Comparison of ENCODE assay signal across 8 cellular contexts in the genomic region with DNA sequence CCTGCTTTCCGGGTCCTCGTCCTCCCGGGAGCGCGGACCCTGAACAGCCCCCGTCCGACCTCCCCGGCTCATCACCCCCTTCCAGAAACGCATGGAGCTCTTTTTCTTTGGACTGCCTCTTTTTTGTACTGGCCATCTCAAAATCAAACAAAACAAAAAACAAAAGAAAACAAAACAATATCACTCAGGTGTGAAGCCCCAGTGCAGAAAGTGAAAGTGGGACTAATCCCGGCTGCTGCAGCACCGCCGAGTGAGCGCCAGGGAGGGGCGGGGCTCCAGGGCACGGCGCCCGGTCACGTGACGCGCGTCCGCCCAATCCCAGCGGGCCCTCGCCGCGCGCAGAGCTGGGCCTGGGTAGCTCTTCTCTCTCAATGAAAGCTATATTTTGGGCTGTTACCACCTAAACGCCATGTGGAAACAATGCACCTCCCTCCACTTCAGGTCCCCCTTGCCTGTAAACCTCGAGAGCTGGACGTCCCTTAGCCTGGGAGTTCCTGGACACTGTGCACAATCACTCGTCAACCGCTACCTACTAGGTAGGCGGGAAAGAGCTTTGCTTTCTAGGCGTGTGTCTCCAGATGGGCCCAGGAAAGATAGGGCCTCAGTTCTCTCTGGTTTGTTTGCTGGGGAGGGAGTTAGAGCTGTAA.
DNase-seq lines count a peak whose midpoint lies in the region; ATAC-seq, FAIRE-seq and TF ChIP-seq lines count a peak whose summit lies in the region.

No MANE protein-coding gene starts in this region.

- TF ChIP-seq EP300 in SK-N-SH (IDR thresholded peaks at IDR 0.05; ENCODE audit: borderline replicate concordance in 1 of 2, low read depth in 1 of 2, low read length in 1 of 2) (no peak), tibial nerve (IDR thresholded peaks at IDR 0.05) (peak in 1 of 2 donors; percentile 56)

- H3K9me2 ChIP-seq in Loucy (replicated peaks; ENCODE audit: low read depth, low read length), result no peaks in the 10 kb centered on the region
- H3K9me2 ChIP-seq in SK-N-SH, result no peaks in the 10 kb centered on the region

- no peaks in the 10 kb centered on the region for H3F3A ChIP-seq in Loucy (ENCODE audit: low read depth)
- peaks cover 17% of the 10 kb centered on the region for H3F3A ChIP-seq in SK-N-SH (replicated peaks; ENCODE audit: insufficient read depth)

- H3K27me3 ChIP-seq in Loucy (ENCODE audit: insufficient read depth, low read length, poor library complexity, severe bottlenecking), result peaks cover 22% of the 10 kb centered on the region
- H3K27me3 ChIP-seq in SK-N-SH (ENCODE audit: insufficient read depth), result no peaks in the 10 kb centered on the region
- H3K27me3 ChIP-seq in trophoblast cell (ENCODE audit: insufficient read depth, low read length), result peaks cover 40% of the 10 kb centered on the region
- H3K27me3 ChIP-seq in tibial nerve, result peaks cover 0 to 35% of the 10 kb centered on the region in 2 donors

- TF ChIP-seq CTCF in Loucy (conservative IDR thresholded peaks at IDR 0.05; ENCODE audit: low read length) (no peak), SK-N-SH (IDR thresholded peaks at IDR 0.05) (no peak), tibial nerve (IDR thresholded peaks at IDR 0.05) (peak in 1 of 5 experiments; percentile 24)

- no peak overlapping the region for H4K8ac ChIP-seq in trophoblast cell (ENCODE audit: low read depth, low read length)

- H3K4me3 ChIP-seq in Loucy (ENCODE audit: low read length, poor library complexity, severe bottlenecking), result peak overlapping the region; percentile 97
- peak overlapping the region; percentile 78 to 81 for H3K4me3 ChIP-seq in SK-N-SH (ENCODE audit: low read depth in 2 of 2, low read length in 1 of 2)
- peak overlapping the region; percentile 52 for H3K4me3 ChIP-seq in trophoblast cell (ENCODE audit: low read depth, low read length)
- H3K4me3 ChIP-seq in tibial nerve, result peak overlapping the region; percentile 40 to 71 (median 65)

- H3K9ac ChIP-seq in Loucy (ENCODE audit: low read depth, low read length, poor library complexity, severe bottlenecking), result peak overlapping the region; percentile 82
- peak overlapping the region; percentile 77 for H3K9ac ChIP-seq in SK-N-SH
- H3K9ac ChIP-seq in trophoblast cell (ENCODE audit: low read length), result no peak overlapping the region

- H3K9me3 ChIP-seq in Loucy (ENCODE audit: insufficient read depth, low read depth, low read length), result no peaks in the 10 kb centered on the region
- no peaks in the 10 kb centered on the region for H3K9me3 ChIP-seq in SK-N-SH
- H3K9me3 ChIP-seq in trophoblast cell (ENCODE audit: insufficient read depth, low read depth, low read length), result peaks cover 2% of the 10 kb centered on the region
- H3K9me3 ChIP-seq in tibial nerve, result no peaks in the 10 kb centered on the region

- H3K18ac ChIP-seq in trophoblast cell (ENCODE audit: low read length), result no peak overlapping the region

- H3K4ac ChIP-seq in trophoblast cell (ENCODE audit: low read depth, low read length), result no peak overlapping the region

- H2BK120ac ChIP-seq in trophoblast cell (ENCODE audit: insufficient read depth, low read length, poor library complexity), result no peak overlapping the region

- DNase-seq in G401 (ENCODE audit: low spot score), result peak; percentile 84
- DNase-seq in H54 (ENCODE audit: insufficient read length, low spot score), result peak; percentile 87
- peak; percentile 95 for DNase-seq in SK-N-SH
- DNase-seq in activated naive CD4-positive, alpha-beta T cell treated with anti-CD3 and anti-CD28 coated beads, Interleukin-2, amount 50 U/mL, for 72 hours (ENCODE audit: low spot score in 2 of 2), result peak; percentile 88 to 90
- peak; percentile 92 for DNase-seq in Right ventricle myocardium inferior (ENCODE audit: missing footprints)
- DNase-seq in trophoblast cell, result peak; percentile 79 to 87
- DNase-seq in tibial nerve (ENCODE audit: low spot score in 2 of 2), result peak; percentile 69 to 73

- H2BK12ac ChIP-seq in trophoblast cell (ENCODE audit: low read length), result no peak overlapping the region

- TF ChIP-seq POLR2A in H54 (IDR thresholded peaks at IDR 0.05; ENCODE audit: low read depth, low read length), result no peak
- TF ChIP-seq POLR2A in tibial nerve (IDR thresholded peaks at IDR 0.05), result peak in 1 of 2 donors; percentile 47

- POLR2A ChIA-PET in SK-N-SH (lab: Yijun Ruan, JAX), result interaction anchor here (1.4 kb wide), 1 partner anchor 88 kb away, joined by 3 read pairs; no protein-coding TSS in a partner anchor

- no peak overlapping the region for H2AK5ac ChIP-seq in trophoblast cell (ENCODE audit: low read length)

- no peaks in the 10 kb centered on the region for H3K36me3 ChIP-seq in Loucy (ENCODE audit: insufficient read depth, low read length)
- H3K36me3 ChIP-seq in SK-N-SH (replicated peaks in 1 of 2; ENCODE audit: control insufficient read depth in 1 of 2, insufficient read depth in 2 of 2, low read length in 1 of 2), result no peaks in the 10 kb centered on the region
- H3K36me3 ChIP-seq in trophoblast cell (ENCODE audit: control insufficient read depth in 1 of 2, insufficient read depth in 2 of 2, low read length in 2 of 2), result no peaks in the 10 kb centered on the region
- no peaks in the 10 kb centered on the region for H3K36me3 ChIP-seq in tibial nerve

- H3K9me3 Mint-ChIP-seq in activated naive CD4-positive, alpha-beta T cell treated with anti-CD3 and anti-CD28 coated beads, Interleukin-2, amount 50 U/mL, for 72 hours, result no peaks in the 10 kb centered on the region

- no peak for FAIRE-seq in H54 (lab: Jason Lieb, UNC)

- H2AFZ ChIP-seq in Loucy (ENCODE audit: low read length) (peak overlapping the region; percentile 99), SK-N-SH (ENCODE audit: low read depth) (peak overlapping the region; percentile 98), trophoblast cell (ENCODE audit: insufficient read depth, low read length, poor library complexity) (peak overlapping the region; percentile 78)

- peak overlapping the region; percentile 87 for H3K4me2 ChIP-seq in Loucy (ENCODE audit: low read depth, low read length, poor library complexity, severe bottlenecking)
- H3K4me2 ChIP-seq in SK-N-SH, result peak overlapping the region; percentile 94
- peak overlapping the region; percentile 79 for H3K4me2 ChIP-seq in trophoblast cell (ENCODE audit: low read length)

- no peak overlapping the region for H3K14ac ChIP-seq in trophoblast cell (ENCODE audit: low read length)

- no peaks in the 10 kb centered on the region for H4K20me1 ChIP-seq in Loucy (ENCODE audit: insufficient read depth, low read length, poor library complexity, severe bottlenecking)
- H4K20me1 ChIP-seq in SK-N-SH (ENCODE audit: insufficient read depth), result no peaks in the 10 kb centered on the region

- in situ Hi-C loops in G401 (cut with HindIII; ENCODE audit: low sequenced_read_pairs), result no loop called here

- peak overlapping the region; percentile 48 to 88 for H3K27ac Mint-ChIP-seq in activated naive CD4-positive, alpha-beta T cell treated with anti-CD3 and anti-CD28 coated beads, Interleukin-2, amount 50 U/mL, for 72 hours

- intact Hi-C loops in Right ventricle myocardium inferior (cut with DNase I), result loop anchor here (5.0 to 10.0 kb wide), 4 partner anchors 95 to 260 kb away; a partner anchor contains a TSS

- no peak overlapping the region for H4K91ac ChIP-seq in trophoblast cell (ENCODE audit: low read depth, low read length)

- H3K36me3 Mint-ChIP-seq in activated naive CD4-positive, alpha-beta T cell treated with anti-CD3 and anti-CD28 coated beads, Interleukin-2, amount 50 U/mL, for 72 hours, result peaks cover 4 to 34% of the 10 kb centered on the region in 2 donors

- H3K23ac ChIP-seq in trophoblast cell (ENCODE audit: low read length), result no peak overlapping the region

- WGBS in SK-N-SH (ENCODE audit: low lambda C conversion rate), result 8% methylated on average over 29 of the region's 34 CpGs
- WGBS in trophoblast cell (ENCODE audit: extremely low coverage, insufficient coverage, insufficient read length), result no CpG with 5 or more reads among the region's 34 CpGs
- WGBS in tibial nerve, 2 donors, result 3 to 6% methylated on average over 27 to 32 of the region's 34 CpGs

- TF ChIP-seq RAD21 in SK-N-SH (IDR thresholded peaks at IDR 0.05; ENCODE audit: low read length), result no peak

- H3K4me1 ChIP-seq in Loucy (ENCODE audit: insufficient read depth, low read length, poor library complexity, severe bottlenecking) (peaks cover 13% of the 10 kb centered on the region), SK-N-SH (ENCODE audit: control insufficient read depth in 1 of 2, insufficient read depth in 2 of 2, low read depth in 1 of 2, low read length in 1 of 2) (peaks cover 6 to 16% of the 10 kb centered on the region in 2 experiments; a peak in 2 of 4 replicates), trophoblast cell (ENCODE audit: control insufficient read depth in 1 of 2, insufficient read depth in 2 of 2, low read length in 2 of 2) (peaks cover 11 to 17% of the 10 kb centered on the region in 2 experiments), tibial nerve (peaks cover 0 to 37% (median 8%) of the 10 kb centered on the region in 4 donors)

- peak; percentile 93 to 95 for ATAC-seq in activated naive CD4-positive, alpha-beta T cell treated with anti-CD3 and anti-CD28 coated beads, Interleukin-2, amount 50 U/mL, for 72 hours
- peak; percentile 92 for ATAC-seq in Right ventricle myocardium inferior

- CTCF ChIA-PET in SK-N-SH (lab: Yijun Ruan, JAX), result interaction anchor here (0.6 to 3.8 kb wide), 8 partner anchors 12 to 561 kb away, joined by 3 to 15 read pairs (median 3); no protein-coding TSS in a partner anchor

- H3K27ac ChIP-seq in SK-N-SH (ENCODE audit: low read depth in 2 of 2, low read length in 1 of 2), result peak overlapping the region; percentile 43 to 86
- no peak overlapping the region for H3K27ac ChIP-seq in trophoblast cell (ENCODE audit: low read depth, low read length)
- peak overlapping the region in 2 of 4 donors; percentile 61 to 79 for H3K27ac ChIP-seq in tibial nerve

- no peaks in the 10 kb centered on the region for H3K79me1 ChIP-seq in trophoblast cell (ENCODE audit: low read length)

- no peak overlapping the region for H4K12ac ChIP-seq in trophoblast cell (ENCODE audit: low read depth, low read length)

- H3K79me2 ChIP-seq in Loucy (ENCODE audit: insufficient read depth, low read length) (no peaks in the 10 kb centered on the region), SK-N-SH (ENCODE audit: insufficient read depth) (no peaks in the 10 kb centered on the region), trophoblast cell (ENCODE audit: control insufficient read depth, insufficient read depth, low read length, poor library complexity) (no peaks in the 10 kb centered on the region)

- no peak overlapping the region for H2BK5ac ChIP-seq in trophoblast cell (ENCODE audit: low read depth, low read length, poor library complexity)

TF ChIP-seq in SK-N-SH, 30 proteins besides CTCF, POLR2A, EP300 and RAD21 (continues in another document):
- TF ChIP-seq FOXM1 (IDR thresholded peaks at IDR 0.05; ENCODE audit: low read depth) (no peak), CHD2 (IDR thresholded peaks at IDR 0.05; ENCODE audit: low read length, partially characterized antibody) (no peak), SIN3A (IDR thresholded peaks at IDR 0.05; ENCODE audit: borderline replicate concordance, low read depth, low read length) (no peak)
- TF ChIP-seq, protein P1, sequence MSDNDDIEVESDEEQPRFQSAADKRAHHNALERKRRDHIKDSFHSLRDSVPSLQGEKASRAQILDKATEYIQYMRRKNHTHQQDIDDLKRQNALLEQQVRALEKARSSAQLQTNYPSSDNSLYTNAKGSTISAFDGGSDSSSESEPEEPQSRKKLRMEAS (IDR thresholded peaks at IDR 0.05; ENCODE audit: low read depth), result peak; percentile 62; the same call in 1 of the 2 replicates
